22 cellular contexts compared by ENCODE assay signal in the genomic region with DNA sequence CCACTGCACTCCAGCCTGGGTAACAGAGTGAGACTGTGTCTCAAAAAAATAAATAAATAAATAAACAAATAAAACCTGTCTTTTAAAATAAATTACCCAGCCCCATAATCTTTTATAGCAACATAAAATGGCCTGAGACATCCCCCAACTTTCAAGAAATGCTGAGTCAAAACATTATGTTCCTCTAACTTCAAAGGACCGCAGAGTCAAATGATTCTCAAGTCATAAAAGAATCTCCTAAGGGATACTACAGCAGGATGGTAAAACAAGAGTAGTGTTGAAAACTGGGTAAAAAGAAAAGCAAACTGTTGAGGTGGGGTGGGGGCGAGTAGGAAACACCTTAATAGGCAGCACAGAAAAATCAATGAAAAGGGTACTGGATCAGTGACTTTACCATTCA. TPM values are rescaled to one million over a fixed set of nuclear protein-coding genes. Genes with fewer than 3 reads are reported as not detected.
DNase-seq lines count a peak whose midpoint lies in the region; ATAC-seq, FAIRE-seq and TF ChIP-seq lines count a peak whose summit lies in the region.
"Had no signal": no experiment of that assay in that cellular context is flagged by ENCODE, and none has a peak within 500 bp of the region (broad histone marks: within the 10 kb centered on the region; RNA-seq: fewer than 3 reads in every experiment).

No MANE protein-coding gene starts in this region.

- peaks cover 7% of the 10 kb centered on the region for H3K9me3 Mint-ChIP-seq in MCF 10A (ENCODE audit: unreplicated experiment)
- H3K9me3 Mint-ChIP-seq in activated T-helper 17 cell treated with anti-CD3 and anti-CD28 coated beads, Interleukin-2, amount 50 U/mL, for 72 hours = no peaks in the 10 kb centered on the region
- H3K9me3 Mint-ChIP-seq: HFFc6 had no signal

- H3K9ac ChIP-seq in mammary epithelial cell (ENCODE audit: insufficient read depth, low read length) = no peak overlapping the region
- H3K9ac ChIP-seq in kidney (ENCODE audit: low read length in 2 of 2) = no peak overlapping the region

- no peak overlapping the region for H3K27ac ChIP-seq in mammary epithelial cell (ENCODE audit: insufficient read depth, low read depth, low read length)
- H3K27ac ChIP-seq in HEK293 (ENCODE audit: extremely low read depth, low read depth, low read length) = no peak overlapping the region
- no peak overlapping the region for H3K27ac ChIP-seq in kidney (ENCODE audit: low read depth in 2 of 2, low read length in 2 of 2)
- H3K27ac ChIP-seq: C4-2B had no signal

- no TSS peak for BruUV-seq in MCF 10A (replicated peaks; lab: Mats Ljungman, UMichigan)
- no TSS peak for BruUV-seq in mammary epithelial cell (replicated peaks; lab: Mats Ljungman, UMichigan)

- no peak overlapping the region for H2AFZ ChIP-seq in mammary epithelial cell (ENCODE audit: low read depth, low read length)
- H2AFZ ChIP-seq: GM23338 had no signal

- peaks cover 41% of the 10 kb centered on the region for H3K4me1 Mint-ChIP-seq in MCF 10A (ENCODE audit: insufficient read depth, unreplicated experiment)
- H3K4me1 Mint-ChIP-seq in activated T-helper 17 cell treated with anti-CD3 and anti-CD28 coated beads, Interleukin-2, amount 50 U/mL, for 72 hours = peaks cover 33% of the 10 kb centered on the region

- DNase-seq in MCF 10A (ENCODE audit: unreplicated experiment) (no peak), mammary epithelial cell (no peak), kidney (no peak), cerebellar cortex (ENCODE audit: low spot score) (no peak)
- no peak for DNase-seq in NK-92 treated with Interleukin-12 subunit alpha and Interleukin-12 subunit beta, amount 100 ng/mL, for 24 hours (lab: John Stamatoyannopoulos, UW)
- DNase-seq: AML-193; CD4-positive, alpha-beta memory T cell; DMS153; DMS79; GDM1; HCEC 1CT; HFFc6 had no signal

- TF ChIP-seq CTCF in MCF 10A (IDR thresholded peaks at IDR 0.05; ENCODE audit: unreplicated experiment) (no peak), mammary epithelial cell (conservative IDR thresholded peaks at IDR 0.05 in 1 of 2, IDR thresholded peaks at IDR 0.05 in 1 of 2; ENCODE audit: extremely low read depth in 1 of 2, insufficient read depth in 1 of 2, low read depth in 1 of 2, low read length in 2 of 2) (no peak), HEK293 (tag by site-specific recombination; IDR thresholded peaks at IDR 0.05) (no peak), kidney (IDR thresholded peaks at IDR 0.05; ENCODE audit: borderline replicate concordance, extremely low read depth, insufficient read depth) (no peak)

- POLR2A ChIA-PET in MCF 10A (lab: Yijun Ruan, JAX) (interaction anchor here (0.9 kb wide), 1 partner anchor 67 kb away, joined by 4 read pairs; the partner anchor contains the start of gene ACTR6), HEK293 (lab: Yijun Ruan, JAX) (no interaction called here)

- peak overlapping the region; percentile 10 for H3K27ac Mint-ChIP-seq in MCF 10A (ENCODE audit: low read depth, unreplicated experiment)
- H3K27ac Mint-ChIP-seq in activated T-helper 17 cell treated with anti-CD3 and anti-CD28 coated beads, Interleukin-2, amount 50 U/mL, for 72 hours = no peak overlapping the region
- H3K27ac Mint-ChIP-seq: CD4-positive, alpha-beta memory T cell; GM23338; HFFc6; IgD-negative memory B cell had no signal

- CTCF ChIA-PET in MCF 10A (lab: Yijun Ruan, JAX) = interaction anchor here (0.6 kb wide), 1 partner anchor 22 kb away, joined by 4 read pairs; no protein-coding TSS in a partner anchor
- CTCF ChIA-PET in mammary epithelial cell (lab: Charles Lee; ENCODE audit: low non-redundant PET) = no interaction called here
- CTCF ChIA-PET in HEK293 (lab: Yijun Ruan, JAX) = no interaction called here

- H3K9me3 ChIP-seq in mammary epithelial cell (replicated peaks; ENCODE audit: insufficient read depth, low read length) = no peaks in the 10 kb centered on the region
- no peaks in the 10 kb centered on the region for H3K9me3 ChIP-seq in HEK293 (ENCODE audit: control insufficient read depth, insufficient read depth, low read depth, low read length)
- H3K9me3 ChIP-seq in kidney (ENCODE audit: control insufficient read depth in 1 of 2, low read length in 2 of 2) = no peaks in the 10 kb centered on the region

- H3K4me3 Mint-ChIP-seq in MCF 10A (ENCODE audit: unreplicated experiment) = no peak overlapping the region
- H3K4me3 Mint-ChIP-seq in activated T-helper 17 cell treated with anti-CD3 and anti-CD28 coated beads, Interleukin-2, amount 50 U/mL, for 72 hours = no peak overlapping the region
- H3K4me3 Mint-ChIP-seq: CD4-positive, alpha-beta memory T cell; GM23338; HFFc6 had no signal

- peak; percentile 21 for ATAC-seq in activated T-helper 17 cell treated with anti-CD3 and anti-CD28 coated beads, Interleukin-2, amount 50 U/mL, for 72 hours (replicated peaks)
- ATAC-seq: GM23338 had no signal

- H4K20me1 ChIP-seq in mammary epithelial cell (ENCODE audit: insufficient read depth, low read length) = no peaks in the 10 kb centered on the region

- intact Hi-C loops in MCF 10A (cut with micrococcal nuclease) = no loop called here
- intact Hi-C loops in mammary epithelial cell (cut with micrococcal nuclease) = no loop called here
- intact Hi-C loops in kidney (cut with DNase I) = no loop called here

- H3K36me3 ChIP-seq in mammary epithelial cell (ENCODE audit: insufficient read depth, low read length) (no peaks in the 10 kb centered on the region), HEK293 (ENCODE audit: control insufficient read depth in 2 of 2, insufficient read depth in 1 of 2, low read length in 2 of 2) (no peaks in the 10 kb centered on the region), kidney (ENCODE audit: control insufficient read depth in 1 of 2, insufficient read depth in 2 of 2, low read length in 2 of 2) (no peaks in the 10 kb centered on the region)

- peaks cover 75% of the 10 kb centered on the region for H3K79me2 ChIP-seq in mammary epithelial cell (ENCODE audit: insufficient read depth, low read length)

- in situ Hi-C loops in mammary epithelial cell (cut with MboI; ENCODE audit: low sequenced_read_pairs in 2 of 2) = no loop called here

- H3K4me3 ChIP-seq in mammary epithelial cell (replicated peaks in 1 of 3; ENCODE audit: insufficient read depth in 1 of 3, low read depth in 2 of 3, low read length in 3 of 3) (no peak overlapping the region), HEK293 (ENCODE audit: low read depth, low read length) (no peak overlapping the region), kidney (ENCODE audit: low read length in 2 of 2) (no peak overlapping the region)
- H3K4me3 ChIP-seq: GM23338 had no signal

- no peaks in the 10 kb centered on the region for H3K27me3 ChIP-seq in mammary epithelial cell (ENCODE audit: insufficient read depth, low read length)

- no peaks in the 10 kb centered on the region for H3K36me3 Mint-ChIP-seq in MCF 10A (ENCODE audit: insufficient read depth, unreplicated experiment)
- H3K36me3 Mint-ChIP-seq in activated T-helper 17 cell treated with anti-CD3 and anti-CD28 coated beads, Interleukin-2, amount 50 U/mL, for 72 hours (ENCODE audit: low read depth) = peaks cover 10% of the 10 kb centered on the region

- H3K4me1 ChIP-seq in mammary epithelial cell (ENCODE audit: insufficient read depth, low read length) (peaks cover 19% of the 10 kb centered on the region), HEK293 (ENCODE audit: control insufficient read depth, insufficient read depth, low read length) (peaks cover 2% of the 10 kb centered on the region), kidney (ENCODE audit: control insufficient read depth in 1 of 2, insufficient read depth in 1 of 2, low read depth in 1 of 2, low read length in 2 of 2) (peaks cover 4 to 12% of the 10 kb centered on the region in 2 donors)

- dilution Hi-C loops in mammary epithelial cell (cut with HindIII; ENCODE audit: low sequenced_read_pairs) = no loop called here

- H3K4me2 ChIP-seq in mammary epithelial cell (ENCODE audit: insufficient read depth, low read depth, low read length) = no peak overlapping the region
- H3K4me2 ChIP-seq: GM23338 had no signal

- WGBS in mammary epithelial cell (ENCODE audit: low coverage, missing lambda C conversion rate) = 100% methylated on average over 2 of the region's 2 CpGs

- FAIRE-seq in kidney (lab: Jason Lieb, UNC) = no peak
- FAIRE-seq: A204.1, GM12892, GM18507, H54, HTR-8/SVneo had no signal

- H3K27me3 Mint-ChIP-seq in MCF 10A (ENCODE audit: insufficient read depth, unreplicated experiment) = no peaks in the 10 kb centered on the region
- no peaks in the 10 kb centered on the region for H3K27me3 Mint-ChIP-seq in activated T-helper 17 cell treated with anti-CD3 and anti-CD28 coated beads, Interleukin-2, amount 50 U/mL, for 72 hours
- H3K27me3 Mint-ChIP-seq: CD4-positive, alpha-beta memory T cell; IgD-negative memory B cell had no signal

TF ChIP-seq in HEK293, 187 proteins besides CTCF, POLR2A, EP300 and RAD21:
- TF ChIP-seq TCF7L2 (IDR thresholded peaks at IDR 0.05; ENCODE audit: borderline replicate concordance, low read depth, low read length) (peak; percentile 55; the same call in 1 of the 2 replicates), ZSCAN23 (tag by site-specific recombination; IDR thresholded peaks at IDR 0.05) (no peak)

RNA-seq across cellular contexts. Expression of gene BLTP3B, which starts 9.5 kb away (rescaled TPM):
- 17.7 and 20.1 TPM in 2 replicates for total RNA-seq in MCF 10A (2022)
- 10 to 100 TPM; 18.8 to 30.2 TPM for total RNA-seq in mammary epithelial cell
- polyA plus RNA-seq in mammary epithelial cell = 9.1 TPM
- 16.2 TPM for polyA minus RNA-seq in mammary epithelial cell
- total RNA-seq in activated T-helper 17 cell treated with anti-CD3 and anti-CD28 coated beads, Interleukin-2, amount 50 U/mL, for 72 hours = 10 to 100 TPM; 45.6 to 51.1 TPM
- 18.3 TPM for total RNA-seq in kidney
- 9.3 TPM for polyA plus RNA-seq in kidney (ENCODE audit: insufficient read depth, low read depth, low replicate concordance)
